In genomic region chr21:20463362-20463761, GRCh38 we compare ENCODE assay signal across 1 cellular context.
TF ChIP-seq lines count a peak whose summit lies in the region.

No MANE protein-coding gene starts in this region.

TF ChIP-seq in HepG2, 621 proteins besides CTCF, POLR2A, EP300 and RAD21:
- TF ChIP-seq ZBTB10 (CRISPR knock-in tag; IDR thresholded peaks at IDR 0.05; ENCODE audit: borderline replicate concordance) (no peak), MAFK (conservative IDR thresholded peaks at IDR 0.05 in 1 of 2, IDR thresholded peaks at IDR 0.05 in 1 of 2; ENCODE audit: low read length in 2 of 2) (peak; percentile 68 to 79), MAFF (IDR thresholded peaks at IDR 0.05; ENCODE audit: low read depth, low read length) (peak; percentile 75), U2AF1 (optimal IDR thresholded peaks at IDR 0.05; ENCODE audit: low read depth, low read length) (no peak), MEF2D (CRISPR knock-in tag; IDR thresholded peaks at IDR 0.05) (no peak)
